Comparison of ENCODE assay signal across 8 cellular contexts in the genomic region with DNA sequence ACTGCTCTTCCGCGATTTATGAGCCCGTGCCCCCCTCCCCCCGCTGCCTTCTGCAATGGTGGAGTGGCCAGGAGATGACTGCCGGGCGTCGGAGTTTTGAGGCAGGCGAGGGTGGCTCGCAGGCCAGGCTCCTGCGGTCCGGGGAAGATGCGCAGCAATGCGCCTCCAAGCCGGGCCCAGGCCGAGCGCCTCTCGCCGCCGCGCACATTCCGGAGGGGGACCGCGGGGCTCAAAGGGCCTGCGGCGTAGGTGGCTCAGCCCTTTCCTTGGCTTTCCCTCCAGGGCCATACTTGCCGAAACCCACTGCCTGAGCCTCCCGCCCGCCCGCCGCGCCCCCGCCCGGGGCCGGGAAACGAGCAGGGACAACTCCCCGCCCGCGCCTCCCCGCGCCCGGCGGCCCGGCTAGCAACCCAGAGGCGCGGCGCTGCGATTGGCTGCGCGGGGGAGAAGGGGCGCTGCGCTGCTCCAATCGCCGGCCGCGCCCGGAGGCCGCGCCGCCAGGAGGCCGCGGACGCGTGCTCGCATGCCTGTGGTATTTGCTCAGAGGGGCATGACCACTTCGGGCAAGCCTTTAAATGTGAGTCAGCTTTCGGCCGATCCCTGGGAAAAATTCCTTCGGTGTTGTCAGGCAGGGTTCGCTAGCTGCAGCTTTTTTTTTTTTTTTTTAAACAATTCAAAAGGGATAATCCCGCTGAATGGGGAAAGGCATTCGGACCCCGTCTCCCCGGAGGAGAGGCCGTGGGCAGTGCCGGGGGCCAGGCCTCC.
DNase-seq lines count a peak whose midpoint lies in the region; ATAC-seq, FAIRE-seq and TF ChIP-seq lines count a peak whose summit lies in the region.

No MANE protein-coding gene starts in this region.

- no peaks in the 10 kb centered on the region for H3F3A ChIP-seq in neural cell (ENCODE audit: insufficient read depth, low read length, poor library complexity, severe bottlenecking)

- H3K27me3 ChIP-seq in foreskin keratinocyte (no peaks in the 10 kb centered on the region), neural cell (ENCODE audit: insufficient read depth, low read depth, low read length) (no peaks in the 10 kb centered on the region)

- no peaks in the 10 kb centered on the region for H4K20me1 ChIP-seq in neural cell (ENCODE audit: insufficient read depth)

- TF ChIP-seq RAD21 in neural cell (conservative IDR thresholded peaks at IDR 0.05), result no peak

- H3K9me3 ChIP-seq in neural cell (ENCODE audit: low read length), result no peaks in the 10 kb centered on the region

- H3K79me2 ChIP-seq in neural cell (replicated peaks; ENCODE audit: insufficient read depth, low read length), result no peaks in the 10 kb centered on the region

- peak overlapping the region; percentile 66 for H3K4me3 ChIP-seq in neural cell (ENCODE audit: low read length)

- H3K27ac ChIP-seq in foreskin keratinocyte (peak overlapping the region; percentile 98), neural cell (ENCODE audit: low read length) (no peak overlapping the region)

- H3K4me1 ChIP-seq in foreskin keratinocyte, result peaks cover 12% of the 10 kb centered on the region

- FAIRE-seq in RCC 7860 (lab: Jason Lieb, UNC), result peak; percentile 65

- TF ChIP-seq CTCF in foreskin keratinocyte (conservative IDR thresholded peaks at IDR 0.05) (peak; percentile 4), neural cell (IDR thresholded peaks at IDR 0.05; ENCODE audit: poor library complexity, severe bottlenecking) (peak; percentile 43)

- no peaks in the 10 kb centered on the region for H3K36me3 ChIP-seq in neural cell (ENCODE audit: insufficient read depth, low read length)

- in situ Hi-C loops in G401 (cut with HindIII; ENCODE audit: low sequenced_read_pairs), result loop anchor here (25.0 kb wide), 1 partner anchor 231 kb away; a partner anchor contains a TSS

- H3K9me2 ChIP-seq in neural cell (ENCODE audit: insufficient read depth, low read length), result no peaks in the 10 kb centered on the region

- peak overlapping the region; percentile 33 for H2AFZ ChIP-seq in neural cell (ENCODE audit: low read depth, low read length)

- peak; percentile 57 for TF ChIP-seq EP300 in neural cell (conservative IDR thresholded peaks at IDR 0.05; ENCODE audit: poor library complexity, severe bottlenecking)

- peak; percentile 93 for ATAC-seq in HG02798 (IDR thresholded peaks at IDR 0.05; ENCODE audit: poor library complexity, unreplicated experiment)
- peak; percentile 97 for ATAC-seq in foreskin keratinocyte

- peak; percentile 64 for DNase-seq in G401 (ENCODE audit: low spot score)
- peak; percentile 87 for DNase-seq in RCC 7860 (ENCODE audit: low spot score)
- peak; percentile 23 to 76 (median 42) for DNase-seq in activated naive CD4-positive, alpha-beta T cell (lab: John Stamatoyannopoulos, UW)
- DNase-seq in foreskin keratinocyte, result peak; percentile 96 to 98
- peak; percentile 55 to 74 (median 68) for DNase-seq in stimulated activated naive CD4-positive, alpha-beta T cell (lab: John Stamatoyannopoulos, UW)
- DNase-seq in NCI-H345 (lab: John Stamatoyannopoulos, UW), result no peak

- peak overlapping the region; percentile 35 for H3K4me2 ChIP-seq in neural cell (ENCODE audit: low read length)

- peak overlapping the region; percentile 55 for H3K9ac ChIP-seq in neural cell (ENCODE audit: low read length)

TF ChIP-seq in neural cell, 6 proteins besides CTCF, POLR2A, EP300 and RAD21:
- TF ChIP-seq POLR2AphosphoS5 (IDR thresholded peaks at IDR 0.05) (no peak), EZH2 (IDR thresholded peaks at IDR 0.05; ENCODE audit: borderline replicate concordance, insufficient read depth, low read length, poor library complexity, severe bottlenecking) (no peak), TAF1 (IDR thresholded peaks at IDR 0.05; ENCODE audit: low read depth) (peak; percentile 55), SMC3 (conservative IDR thresholded peaks at IDR 0.05; ENCODE audit: poor library complexity) (no peak), MXI1 (conservative IDR thresholded peaks at IDR 0.05; ENCODE audit: poor library complexity, severe bottlenecking) (peak; percentile 56)
- TF ChIP-seq, protein P1, sequence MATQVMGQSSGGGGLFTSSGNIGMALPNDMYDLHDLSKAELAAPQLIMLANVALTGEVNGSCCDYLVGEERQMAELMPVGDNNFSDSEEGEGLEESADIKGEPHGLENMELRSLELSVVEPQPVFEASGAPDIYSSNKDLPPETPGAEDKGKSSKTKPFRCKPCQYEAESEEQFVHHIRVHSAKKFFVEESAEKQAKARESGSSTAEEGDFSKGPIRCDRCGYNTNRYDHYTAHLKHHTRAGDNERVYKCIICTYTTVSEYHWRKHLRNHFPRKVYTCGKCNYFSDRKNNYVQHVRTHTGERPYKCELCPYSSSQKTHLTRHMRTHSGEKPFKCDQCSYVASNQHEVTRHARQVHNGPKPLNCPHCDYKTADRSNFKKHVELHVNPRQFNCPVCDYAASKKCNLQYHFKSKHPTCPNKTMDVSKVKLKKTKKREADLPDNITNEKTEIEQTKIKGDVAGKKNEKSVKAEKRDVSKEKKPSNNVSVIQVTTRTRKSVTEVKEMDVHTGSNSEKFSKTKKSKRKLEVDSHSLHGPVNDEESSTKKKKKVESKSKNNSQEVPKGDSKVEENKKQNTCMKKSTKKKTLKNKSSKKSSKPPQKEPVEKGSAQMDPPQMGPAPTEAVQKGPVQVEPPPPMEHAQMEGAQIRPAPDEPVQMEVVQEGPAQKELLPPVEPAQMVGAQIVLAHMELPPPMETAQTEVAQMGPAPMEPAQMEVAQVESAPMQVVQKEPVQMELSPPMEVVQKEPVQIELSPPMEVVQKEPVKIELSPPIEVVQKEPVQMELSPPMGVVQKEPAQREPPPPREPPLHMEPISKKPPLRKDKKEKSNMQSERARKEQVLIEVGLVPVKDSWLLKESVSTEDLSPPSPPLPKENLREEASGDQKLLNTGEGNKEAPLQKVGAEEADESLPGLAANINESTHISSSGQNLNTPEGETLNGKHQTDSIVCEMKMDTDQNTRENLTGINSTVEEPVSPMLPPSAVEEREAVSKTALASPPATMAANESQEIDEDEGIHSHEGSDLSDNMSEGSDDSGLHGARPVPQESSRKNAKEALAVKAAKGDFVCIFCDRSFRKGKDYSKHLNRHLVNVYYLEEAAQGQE (IDR thresholded peaks at IDR 0.05; ENCODE audit: borderline replicate concordance), result no peak
